8 cellular contexts compared by ENCODE assay signal in genomic region chr3:189144645-189145044, GRCh38. TPM values are rescaled to one million over a fixed set of nuclear protein-coding genes. Genes with fewer than 3 reads are reported as not detected.
DNase-seq lines count a peak whose midpoint lies in the region; ATAC-seq and TF ChIP-seq lines count a peak whose summit lies in the region.

No MANE protein-coding gene starts in this region.

- H3K4me3 ChIP-seq in HL-60 (replicated peaks; ENCODE audit: insufficient read depth, low read length) (no peak overlapping the region), right cardiac atrium (ENCODE audit: low read length) (no peak overlapping the region)

- no peaks in the 10 kb centered on the region for H3K9me3 ChIP-seq in right cardiac atrium (ENCODE audit: control insufficient read depth, low read length)

- H3K27me3 ChIP-seq in HL-60 (ENCODE audit: insufficient read depth, poor library complexity, severe bottlenecking) (no peaks in the 10 kb centered on the region), right cardiac atrium (ENCODE audit: control insufficient read depth, insufficient read depth) (no peaks in the 10 kb centered on the region)

- TF ChIP-seq CTCF in HL-60 (IDR thresholded peaks at IDR 0.05; ENCODE audit: insufficient read depth, low read length), result peak; percentile 34

- in situ Hi-C loops in ACHN (cut with HindIII; ENCODE audit: low pct_ligation_motif_present, low pct_unique_long_range_greater_than_20kb, low sequenced_read_pairs), result no loop called here

- ATAC-seq in right cardiac atrium, result peak; percentile 60 to 71
- no peak for ATAC-seq in GM18498 (IDR thresholded peaks at IDR 0.05; ENCODE audit: unreplicated experiment)
- no peak for ATAC-seq in GM19395 (IDR thresholded peaks at IDR 0.05; ENCODE audit: unreplicated experiment)

- H3K27ac ChIP-seq in HL-60 (replicated peaks) (no peak overlapping the region), right cardiac atrium (ENCODE audit: low read length) (no peak overlapping the region), caudate nucleus (ENCODE audit: low read depth, low read length) (no peak overlapping the region)

- DNase-seq in ACHN (peak; percentile 9), HL-60 (ENCODE audit: low read depth in 1 of 2, low spot score in 1 of 2) (peak; percentile 27 to 79), SKM-1 treated with dmso at 0.1 percent for 144 hours (lab: John Stamatoyannopoulos, UW; ENCODE audit: unreplicated experiment) (peak; percentile 77), right cardiac atrium (no peak), NCI-H1048 (lab: John Stamatoyannopoulos, UW) (no peak), caudate nucleus (lab: John Stamatoyannopoulos, UW) (no peak)

- 56% methylated on average over 5 of the region's 5 CpGs for WGBS in right cardiac atrium

- H3K4me1 ChIP-seq in right cardiac atrium (ENCODE audit: control insufficient read depth, insufficient read depth, low read length), result no peaks in the 10 kb centered on the region

- intact Hi-C loops in right cardiac atrium (cut with DNase I), result loop anchor here (5.0 to 10.0 kb wide), 5 partner anchors 170 to 1410 kb away; partner anchors contain the start of gene BCL6 (in 1 of the 4)

RNA-seq across cellular contexts. Expression of gene TPRG1, which starts 27.1 kb away (rescaled TPM):
- total RNA-seq in right cardiac atrium, result 1 to 10 TPM; 3.3 to 5.2 (median 5.0) TPM
- polyA plus RNA-seq in right cardiac atrium, result 2.1 TPM

Comparison
In these comparisons a context has a peak if more than half of its experiments do, and no peak if none do; other contexts are left out.
1. DNase-seq: peak in ACHN (single experiment), HL-60 (2 of 2) and SKM-1 treated with dmso at 0.1 percent for 144 hours (single experiment); none in right cardiac atrium (0 of 3), NCI-H1048 (single experiment) and caudate nucleus (0 of 61).
2. ATAC-seq: peak in right cardiac atrium (2 of 2); none in GM18498 (single experiment) and GM19395 (single experiment).